31 cellular contexts compared by ENCODE assay signal in the genomic region with DNA sequence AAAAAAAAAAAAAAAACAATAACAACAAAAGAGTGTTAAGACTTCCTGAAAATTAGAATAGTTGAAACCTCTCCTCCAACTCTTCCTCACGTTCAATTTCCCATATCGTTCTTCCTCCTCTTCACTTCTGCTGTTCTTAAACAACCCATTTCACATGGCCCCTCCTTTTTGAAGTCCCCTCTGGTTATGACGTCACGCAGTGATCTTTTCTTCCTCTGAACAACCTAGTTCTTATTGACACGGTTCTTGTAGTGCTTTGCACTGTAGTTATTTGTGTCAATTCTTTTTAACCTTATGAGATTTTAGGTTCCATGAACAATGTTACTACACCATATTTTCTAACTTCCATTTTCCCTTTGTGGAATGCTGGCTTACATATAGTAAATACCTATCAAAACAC.
"Had no signal": no experiment of that assay in that cellular context is flagged by ENCODE, and none has a peak within 500 bp of the region (broad histone marks: within the 10 kb centered on the region; RNA-seq: fewer than 3 reads in every experiment).

No MANE protein-coding gene starts in this region.

- H3K27me3 Mint-ChIP-seq: stimulated activated memory B cell treated with anti-CD40 and anti-IgM and Interleukin-4, amounts not matched to agents 10 μg/mL and 1 μg/mL and 100 μg/mL, for 72 hours; stimulated activated naive CD8-positive, alpha-beta T cell treated with anti-CD3 and anti-CD28 coated beads, Interleukin-15, amount 100 ng/mL, for 72 hours had no signal

- H3K4me1 Mint-ChIP-seq: naive thymus-derived CD8-positive, alpha-beta T cell; nephron progenitor cell; stimulated activated memory B cell treated with anti-CD40 and anti-IgM and Interleukin-4, amounts not matched to agents 10 μg/mL and 1 μg/mL and 100 μg/mL, for 72 hours; stimulated activated naive CD8-positive, alpha-beta T cell treated with anti-CD3 and anti-CD28 coated beads, Interleukin-15, amount 100 ng/mL, for 72 hours had no signal

- H3K36me3 ChIP-seq: neutrophil, pancreas, prostate gland, spleen, suprapubic skin, tibial artery, transverse colon, upper lobe of right lung, uterus had no signal

- H3K27ac Mint-ChIP-seq: natural killer cell treated with Interleukin-12 subunit alpha and Interleukin-12 subunit beta and Interleukin-15 and Interleukin-18, amount 100 ng/mL, for 72 hours; nephron progenitor cell; stimulated activated memory B cell treated with anti-CD40 and anti-IgM and Interleukin-4, amounts not matched to agents 10 μg/mL and 1 μg/mL and 100 μg/mL, for 72 hours; type B pancreatic cell had no signal

- H3K4me3 Mint-ChIP-seq: naive thymus-derived CD8-positive, alpha-beta T cell; natural killer cell treated with Interleukin-12 subunit alpha and Interleukin-12 subunit beta and Interleukin-15 and Interleukin-18, amount 100 ng/mL, for 72 hours; nephron progenitor cell; neural crest cell; stimulated activated memory B cell treated with anti-CD40 and anti-IgM and Interleukin-4, amounts not matched to agents 10 μg/mL and 1 μg/mL and 100 μg/mL, for 72 hours; stimulated activated naive CD8-positive, alpha-beta T cell treated with anti-CD3 and anti-CD28 coated beads, Interleukin-15, amount 100 ng/mL, for 72 hours; type B pancreatic cell had no signal

- DNase-seq: naive thymus-derived CD8-positive, alpha-beta T cell; nephron progenitor cell; nucleus accumbens; pancreas; retina; right cardiac atrium; spleen; stimulated activated CD4-positive, alpha-beta T cell treated with anti-CD3 and anti-CD28 coated beads, Interleukin-12 subunit alpha, Interleukin-12 subunit beta, amount 100 ng/mL, for 4 hours; stimulated activated CD4-positive, alpha-beta T cell treated with anti-CD3 and anti-CD28 coated beads, Interleukin-1b, Interleukin-23, amount 100 ng/mL, for 48 hours; stimulated activated CD4-positive, alpha-beta T cell treated with anti-CD3 and anti-CD28 coated beads, Interleukin-4, amount 100 ng/mL, for 1 hour; stimulated activated CD4-positive, alpha-beta T cell treated with anti-CD3 and anti-CD28 coated beads, Interleukin-4, amount 100 ng/mL, for 4 hours; stimulated activated CD8-positive, alpha-beta memory T cell treated with anti-CD3 and anti-CD28 coated beads, Interleukin-4, amount 100 ng/mL, for 48 hours; stimulated activated naive CD4-positive, alpha-beta T cell; stimulated activated naive CD8-positive, alpha-beta T cell treated with anti-CD3 and anti-CD28 coated beads, Interleukin-15, amount 100 ng/mL, for 72 hours; stimulated activated naive CD8-positive, alpha-beta T cell treated with anti-CD3 and anti-CD28 coated beads, Interleukin-15, Interleukin-2, amounts not matched to agents 100 U/mL and 50 U/mL, for 24 hours; substantia nigra; testis; tibial artery; transverse colon; upper lobe of right lung; uterus had no signal

- H3K4me2 ChIP-seq: smooth muscle cell had no signal

- H3K9me3 ChIP-seq: neutrophil, pancreas, prostate gland, suprapubic skin, testis, tibial artery, transverse colon, upper lobe of right lung, uterus had no signal

- FAIRE-seq: pancreas had no signal

- ATAC-seq: naive thymus-derived CD8-positive, alpha-beta T cell; natural killer cell treated with Interleukin-12 subunit alpha and Interleukin-12 subunit beta and Interleukin-15 and Interleukin-18, amount 100 ng/mL, for 72 hours; pancreas; right cardiac atrium; sciatic nerve; stimulated activated memory B cell treated with anti-CD40 and anti-IgM and Interleukin-4, amounts not matched to agents 10 μg/mL and 1 μg/mL and 100 μg/mL, for 72 hours; stimulated activated naive CD8-positive, alpha-beta T cell treated with anti-CD3 and anti-CD28 coated beads, Interleukin-15, amount 100 ng/mL, for 72 hours; stimulated activated naive CD8-positive, alpha-beta T cell treated with anti-CD3 and anti-CD28 coated beads, Interleukin-15, Interleukin-2, amounts not matched to agents 100 U/mL and 50 U/mL, for 24 hours; upper lobe of right lung had no signal

- H3K4me1 ChIP-seq: pancreas, prostate gland, spleen, suprapubic skin, testis, tibial artery, transverse colon, upper lobe of right lung, uterus had no signal

- H3K36me3 Mint-ChIP-seq: naive thymus-derived CD8-positive, alpha-beta T cell; stimulated activated memory B cell treated with anti-CD40 and anti-IgM and Interleukin-4, amounts not matched to agents 10 μg/mL and 1 μg/mL and 100 μg/mL, for 72 hours had no signal

- H3K27ac ChIP-seq: neutrophil, pancreas, prostate gland, skin epidermis, spleen, suprapubic skin, testis, tibial artery, transverse colon, upper lobe of right lung, uterus had no signal

- H3K27me3 ChIP-seq: neutrophil, pancreas, spleen, suprapubic skin, testis, tibial artery, transverse colon, upper lobe of right lung, uterus had no signal

- H3K4me3 ChIP-seq: pancreas, prostate gland, skin epidermis, smooth muscle cell, spleen, suprapubic skin, testis, tibial artery, transverse colon, upper lobe of right lung, uterus had no signal
